1 cellular context compared by ENCODE assay signal in the genomic region with DNA sequence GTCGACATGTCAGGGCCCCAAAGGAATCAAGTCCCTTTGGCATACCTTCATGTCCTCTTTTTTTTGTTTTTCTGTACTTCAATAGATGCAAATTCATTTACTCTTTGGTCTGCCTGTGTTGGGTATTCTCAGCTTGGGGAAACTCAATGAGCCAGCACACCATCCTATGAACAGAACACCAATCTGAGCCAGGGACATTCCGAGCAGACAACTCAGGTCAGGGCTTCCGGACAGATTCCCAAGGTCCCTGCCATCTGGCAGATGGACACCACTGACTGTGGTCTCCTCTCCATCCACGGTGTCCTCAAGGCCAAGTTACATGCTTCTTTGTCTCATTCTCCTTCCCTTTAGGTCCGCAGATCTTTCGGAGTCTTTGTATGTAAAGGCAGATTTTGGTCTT.
TF ChIP-seq lines count a peak whose summit lies in the region.

No MANE protein-coding gene starts in this region.

TF ChIP-seq in WTC11, 78 proteins besides CTCF, POLR2A, EP300 and RAD21 (continued from another document):
- TF ChIP-seq ZMAT4 (CRISPR knock-in tag; IDR thresholded peaks at IDR 0.05), result no peak
- no peak for TF ChIP-seq USF2 (CRISPR knock-in tag; IDR thresholded peaks at IDR 0.05)
- TF ChIP-seq ATF1 (CRISPR knock-in tag; IDR thresholded peaks at IDR 0.05), result no peak
- TF ChIP-seq NFE2L1 (CRISPR knock-in tag; IDR thresholded peaks at IDR 0.05), result no peak
- no peak for TF ChIP-seq SMAD3 (CRISPR knock-in tag; IDR thresholded peaks at IDR 0.05; ENCODE audit: borderline replicate concordance)
- no peak for TF ChIP-seq NR2C2 (CRISPR knock-in tag; IDR thresholded peaks at IDR 0.05)
